1 cellular context compared by ENCODE assay signal in the genomic region with DNA sequence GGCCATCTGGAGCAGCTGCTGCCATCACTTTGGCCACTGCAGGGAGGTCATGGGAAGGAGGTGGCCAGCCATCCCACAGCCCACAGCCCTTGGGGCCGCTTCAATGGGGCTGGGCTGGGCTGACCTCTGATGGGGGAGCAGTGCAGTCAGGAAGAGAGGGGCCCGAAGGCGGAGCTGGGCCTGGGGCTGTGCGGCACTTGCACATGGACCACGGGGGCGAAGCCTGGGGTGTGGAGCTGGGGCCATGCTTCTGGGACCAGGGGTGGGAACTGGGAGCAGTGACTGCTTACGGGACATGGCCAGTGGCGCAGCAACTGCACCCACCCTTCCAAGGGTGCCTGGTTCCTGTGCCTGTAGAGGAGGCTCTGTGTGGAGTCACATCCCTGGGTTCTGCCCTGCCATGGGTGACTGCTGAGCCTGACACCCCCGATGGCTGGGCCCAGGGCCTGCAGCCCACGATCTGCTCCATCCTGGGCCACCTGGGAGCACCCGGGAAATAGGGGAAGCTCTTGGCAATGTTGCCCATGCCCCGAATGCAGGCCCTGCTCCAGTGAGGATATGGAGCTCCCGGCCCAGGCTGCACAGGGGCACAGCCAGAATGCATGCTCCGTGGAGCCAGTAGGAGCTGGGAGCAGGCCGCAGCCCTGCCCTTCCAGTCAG.
TF ChIP-seq lines count a peak whose summit lies in the region.

No MANE protein-coding gene starts in this region.

TF ChIP-seq in SK-N-SH, 30 proteins besides CTCF, POLR2A, EP300 and RAD21 (continued from another document):
- TF ChIP-seq, protein P1, sequence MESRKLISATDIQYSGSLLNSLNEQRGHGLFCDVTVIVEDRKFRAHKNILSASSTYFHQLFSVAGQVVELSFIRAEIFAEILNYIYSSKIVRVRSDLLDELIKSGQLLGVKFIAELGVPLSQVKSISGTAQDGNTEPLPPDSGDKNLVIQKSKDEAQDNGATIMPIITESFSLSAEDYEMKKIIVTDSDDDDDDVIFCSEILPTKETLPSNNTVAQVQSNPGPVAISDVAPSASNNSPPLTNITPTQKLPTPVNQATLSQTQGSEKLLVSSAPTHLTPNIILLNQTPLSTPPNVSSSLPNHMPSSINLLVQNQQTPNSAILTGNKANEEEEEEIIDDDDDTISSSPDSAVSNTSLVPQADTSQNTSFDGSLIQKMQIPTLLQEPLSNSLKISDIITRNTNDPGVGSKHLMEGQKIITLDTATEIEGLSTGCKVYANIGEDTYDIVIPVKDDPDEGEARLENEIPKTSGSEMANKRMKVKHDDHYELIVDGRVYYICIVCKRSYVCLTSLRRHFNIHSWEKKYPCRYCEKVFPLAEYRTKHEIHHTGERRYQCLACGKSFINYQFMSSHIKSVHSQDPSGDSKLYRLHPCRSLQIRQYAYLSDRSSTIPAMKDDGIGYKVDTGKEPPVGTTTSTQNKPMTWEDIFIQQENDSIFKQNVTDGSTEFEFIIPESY (IDR thresholded peaks at IDR 0.05; ENCODE audit: borderline replicate concordance, low read depth): no peak
- TF ChIP-seq RCOR1 (IDR thresholded peaks at IDR 0.05; ENCODE audit: low read length) (no peak), MXI1 (IDR thresholded peaks at IDR 0.05; ENCODE audit: low read depth, low read length) (no peak), TAF1 (IDR thresholded peaks at IDR 0.05; ENCODE audit: borderline replicate concordance, low read depth, low read length) (no peak), ELF1 (IDR thresholded peaks at IDR 0.05) (no peak), SIN3A (IDR thresholded peaks at IDR 0.05; ENCODE audit: borderline replicate concordance, low read depth, low read length) (no peak), RFX5 (IDR thresholded peaks at IDR 0.05; ENCODE audit: low read length) (no peak), FOXJ3 (CRISPR knock-in tag; IDR thresholded peaks at IDR 0.05) (no peak), MEF2A (IDR thresholded peaks at IDR 0.05; ENCODE audit: borderline replicate concordance, low read depth) (no peak), NFIC (IDR thresholded peaks at IDR 0.05; ENCODE audit: borderline replicate concordance) (no peak), TCF12 (IDR thresholded peaks at IDR 0.05) (no peak), YY1 (IDR thresholded peaks at IDR 0.05; ENCODE audit: low read depth) (no peak)
- TF ChIP-seq, protein P2, sequence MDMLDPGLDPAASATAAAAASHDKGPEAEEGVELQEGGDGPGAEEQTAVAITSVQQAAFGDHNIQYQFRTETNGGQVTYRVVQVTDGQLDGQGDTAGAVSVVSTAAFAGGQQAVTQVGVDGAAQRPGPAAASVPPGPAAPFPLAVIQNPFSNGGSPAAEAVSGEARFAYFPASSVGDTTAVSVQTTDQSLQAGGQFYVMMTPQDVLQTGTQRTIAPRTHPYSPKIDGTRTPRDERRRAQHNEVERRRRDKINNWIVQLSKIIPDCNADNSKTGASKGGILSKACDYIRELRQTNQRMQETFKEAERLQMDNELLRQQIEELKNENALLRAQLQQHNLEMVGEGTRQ (IDR thresholded peaks at IDR 0.05; ENCODE audit: borderline replicate concordance, low read depth, low read length): no peak
- TF ChIP-seq, protein P3, sequence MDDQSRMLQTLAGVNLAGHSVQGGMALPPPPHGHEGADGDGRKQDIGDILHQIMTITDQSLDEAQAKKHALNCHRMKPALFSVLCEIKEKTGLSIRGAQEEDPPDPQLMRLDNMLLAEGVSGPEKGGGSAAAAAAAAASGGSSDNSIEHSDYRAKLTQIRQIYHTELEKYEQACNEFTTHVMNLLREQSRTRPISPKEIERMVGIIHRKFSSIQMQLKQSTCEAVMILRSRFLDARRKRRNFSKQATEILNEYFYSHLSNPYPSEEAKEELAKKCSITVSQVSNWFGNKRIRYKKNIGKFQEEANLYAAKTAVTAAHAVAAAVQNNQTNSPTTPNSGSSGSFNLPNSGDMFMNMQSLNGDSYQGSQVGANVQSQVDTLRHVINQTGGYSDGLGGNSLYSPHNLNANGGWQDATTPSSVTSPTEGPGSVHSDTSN (IDR thresholded peaks at IDR 0.05): no peak
- TF ChIP-seq, protein P4, sequence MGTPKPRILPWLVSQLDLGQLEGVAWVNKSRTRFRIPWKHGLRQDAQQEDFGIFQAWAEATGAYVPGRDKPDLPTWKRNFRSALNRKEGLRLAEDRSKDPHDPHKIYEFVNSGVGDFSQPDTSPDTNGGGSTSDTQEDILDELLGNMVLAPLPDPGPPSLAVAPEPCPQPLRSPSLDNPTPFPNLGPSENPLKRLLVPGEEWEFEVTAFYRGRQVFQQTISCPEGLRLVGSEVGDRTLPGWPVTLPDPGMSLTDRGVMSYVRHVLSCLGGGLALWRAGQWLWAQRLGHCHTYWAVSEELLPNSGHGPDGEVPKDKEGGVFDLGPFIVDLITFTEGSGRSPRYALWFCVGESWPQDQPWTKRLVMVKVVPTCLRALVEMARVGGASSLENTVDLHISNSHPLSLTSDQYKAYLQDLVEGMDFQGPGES (IDR thresholded peaks at IDR 0.05; ENCODE audit: low read depth, low read length): no peak
